In the genomic region with DNA sequence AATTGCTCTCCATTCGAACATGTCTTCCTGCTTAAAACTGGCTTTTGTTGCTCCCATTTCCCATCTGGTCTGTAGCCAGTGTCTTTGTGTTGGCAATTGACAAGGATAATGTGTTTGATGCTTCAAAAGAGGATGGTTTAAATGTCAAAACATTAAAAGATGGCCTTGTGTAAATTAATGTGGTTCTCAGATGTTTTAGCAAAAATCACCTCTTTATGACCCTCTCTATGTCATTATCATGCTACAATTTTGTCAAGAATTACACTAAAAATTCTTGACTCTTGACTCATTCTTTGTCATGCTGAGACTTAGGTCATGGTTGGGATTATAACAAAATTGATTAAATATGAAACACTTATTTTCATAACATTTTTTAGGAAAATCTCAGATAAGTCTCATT, we compare ENCODE assay signal across 1 cellular context.
TF ChIP-seq lines count a peak whose summit lies in the region.

No MANE protein-coding gene starts in this region.

TF ChIP-seq in A549, 52 proteins besides CTCF, POLR2A, EP300 and RAD21 (continued from another document):
- TF ChIP-seq CBX2 (IDR thresholded peaks at IDR 0.05; ENCODE audit: borderline replicate concordance, low read depth): no peak
- TF ChIP-seq HEYL (CRISPR knock-in tag; IDR thresholded peaks at IDR 0.05): no peak
- no peak for TF ChIP-seq HOXB13 (CRISPR knock-in tag; IDR thresholded peaks at IDR 0.05; ENCODE audit: low read depth)
- no peak for TF ChIP-seq ZNF302 (CRISPR knock-in tag; IDR thresholded peaks at IDR 0.05)
- no peak for TF ChIP-seq MAFK (IDR thresholded peaks at IDR 0.05; ENCODE audit: partially characterized antibody)
- no peak for TF ChIP-seq ZSCAN20 (CRISPR knock-in tag; IDR thresholded peaks at IDR 0.05)
- no peak for TF ChIP-seq FOSB (CRISPR knock-in tag; IDR thresholded peaks at IDR 0.05)
- TF ChIP-seq JUN (IDR thresholded peaks at IDR 0.05): no peak
- no peak for TF ChIP-seq TFCP2L1 (CRISPR knock-in tag; IDR thresholded peaks at IDR 0.05)
- no peak for TF ChIP-seq RARB (CRISPR knock-in tag; IDR thresholded peaks at IDR 0.05)
TF ChIP-seq in A549: peak in this region for 0.
